In genomic region chr2:218422403-218423086, GRCh38 we compare ENCODE assay signal across 30 cellular contexts. TPM values are rescaled to one million over a fixed set of nuclear protein-coding genes. Genes with fewer than 3 reads are reported as not detected.
"Had no signal": no experiment of that assay in that cellular context is flagged by ENCODE, and none has a peak within 500 bp of the region (broad histone marks: within the 10 kb centered on the region; RNA-seq: fewer than 3 reads in every experiment).

No MANE protein-coding gene starts in this region.

- H3K27ac Mint-ChIP-seq: activated naive CD8-positive, alpha-beta T cell treated with anti-CD3 and anti-CD28 coated beads for 36 hours; activated T-helper 17 cell treated with anti-CD3 and anti-CD28 coated beads, Interleukin-2, amount 50 U/mL, for 72 hours; effector memory CD8-positive, alpha-beta T cell; naive thymus-derived CD8-positive, alpha-beta T cell had no signal

- H3K4me1 ChIP-seq: breast epithelium, esophagus squamous epithelium, gastrocnemius medialis, left ventricle myocardium inferior, psoas muscle, right atrium auricular region, suprapubic skin, tibial nerve, uterus had no signal

- H3K27ac ChIP-seq: breast epithelium, esophagus squamous epithelium, gastrocnemius medialis, left ventricle myocardium inferior, ovary, psoas muscle, right atrium auricular region, stomach, suprapubic skin, uterus, WERI-Rb-1 had no signal

- H3K4me3 ChIP-seq: breast epithelium, esophagus squamous epithelium, gastrocnemius medialis, left ventricle myocardium inferior, ovary, psoas muscle, right atrium auricular region, stomach, suprapubic skin, tibial nerve, uterus had no signal

- H3K36me3 ChIP-seq: breast epithelium, esophagus squamous epithelium, gastrocnemius medialis, left ventricle myocardium inferior, ovary, right atrium auricular region, stomach, suprapubic skin, tibial nerve, uterus, WERI-Rb-1 had no signal

- DNase-seq: activated CD4-positive, alpha-beta T cell treated with anti-CD3 and anti-CD28 coated beads, Interleukin-2, amount 50 U/mL, for 1 hour; activated CD4-positive, CD25-positive, alpha-beta regulatory T cell treated with anti-CD3 and anti-CD28 coated beads, Interleukin-2, amount 50 U/mL, for 72 hours; activated naive CD4-positive, alpha-beta T cell treated with Interleukin-2 at 50 U/mL for 16 hours; activated naive CD8-positive, alpha-beta T cell treated with anti-CD3 and anti-CD28 coated beads for 36 hours; activated T-cell treated with anti-CD3 and anti-CD28 coated beads, Interleukin-2, amount 50 U/mL, for 1 hour; effector memory CD8-positive, alpha-beta T cell; esophagus squamous epithelium; gastrocnemius medialis; hypothalamus; left ventricle myocardium inferior; ovary; stimulated activated CD4-positive, alpha-beta T cell treated with anti-CD3 and anti-CD28 coated beads, Interleukin-12 subunit alpha, Interleukin-12 subunit beta, amount 100 ng/mL, for 4 hours; stimulated activated CD4-positive, alpha-beta T cell treated with anti-CD3 and anti-CD28 coated beads, Interleukin-4, amount 100 ng/mL, for 4 hours; stomach; T1000; uterus; WERI-Rb-1 had no signal

- H3K4me1 Mint-ChIP-seq: activated naive CD8-positive, alpha-beta T cell treated with anti-CD3 and anti-CD28 coated beads for 36 hours; activated T-helper 17 cell treated with anti-CD3 and anti-CD28 coated beads, Interleukin-2, amount 50 U/mL, for 72 hours; central memory CD8-positive, alpha-beta T cell had no signal

- ATAC-seq: activated T-helper 17 cell treated with anti-CD3 and anti-CD28 coated beads, Interleukin-2, amount 50 U/mL, for 72 hours; effector memory CD8-positive, alpha-beta T cell; gastrocnemius medialis; naive thymus-derived CD8-positive, alpha-beta T cell; psoas muscle had no signal

- FAIRE-seq: colon, endothelial cell of umbilical vein had no signal

- H3K4me3 Mint-ChIP-seq: activated naive CD8-positive, alpha-beta T cell treated with anti-CD3 and anti-CD28 coated beads for 36 hours; activated T-helper 17 cell treated with anti-CD3 and anti-CD28 coated beads, Interleukin-2, amount 50 U/mL, for 72 hours; central memory CD8-positive, alpha-beta T cell; effector memory CD8-positive, alpha-beta T cell; naive thymus-derived CD8-positive, alpha-beta T cell had no signal

- H3K27me3 Mint-ChIP-seq: activated naive CD8-positive, alpha-beta T cell treated with anti-CD3 and anti-CD28 coated beads for 36 hours; activated T-helper 17 cell treated with anti-CD3 and anti-CD28 coated beads, Interleukin-2, amount 50 U/mL, for 72 hours; central memory CD8-positive, alpha-beta T cell; effector memory CD8-positive, alpha-beta T cell; naive thymus-derived CD8-positive, alpha-beta T cell had no signal

- H3K9me3 Mint-ChIP-seq: activated naive CD8-positive, alpha-beta T cell treated with anti-CD3 and anti-CD28 coated beads for 36 hours; activated T-helper 17 cell treated with anti-CD3 and anti-CD28 coated beads, Interleukin-2, amount 50 U/mL, for 72 hours; central memory CD8-positive, alpha-beta T cell; effector memory CD8-positive, alpha-beta T cell; naive thymus-derived CD8-positive, alpha-beta T cell had no signal

- H3K9me3 ChIP-seq: breast epithelium, esophagus squamous epithelium, gastrocnemius medialis, left ventricle myocardium inferior, ovary, psoas muscle, right atrium auricular region, stomach, suprapubic skin, tibial nerve, uterus had no signal

- H3K27me3 ChIP-seq: breast epithelium, esophagus squamous epithelium, gastrocnemius medialis, ovary, right atrium auricular region, stomach, suprapubic skin, tibial nerve, uterus had no signal

- H3K36me3 Mint-ChIP-seq: activated naive CD8-positive, alpha-beta T cell treated with anti-CD3 and anti-CD28 coated beads for 36 hours; naive thymus-derived CD8-positive, alpha-beta T cell had no signal

RNA-seq across cellular contexts. Expression of gene VIL1, which starts 3.6 kb away (rescaled TPM):
- total RNA-seq: activated naive CD8-positive, alpha-beta T cell treated with anti-CD3 and anti-CD28 coated beads for 36 hours; dermis microvascular lymphatic vessel endothelial cell; endothelial cell of umbilical vein; esophagus squamous epithelium; left ventricle myocardium inferior; lung microvascular endothelial cell; naive thymus-derived CD8-positive, alpha-beta T cell; psoas muscle; right atrium auricular region; T-helper 1 cell treated with Interleukin-12 subunit alpha and Interleukin-12 subunit beta and Interleukin-4 antibody, amounts not matched to agents 30 ng/mL and 1 ng/mL, for 36 hours; tibial nerve had no signal
- polyA plus RNA-seq: endothelial cell of umbilical vein had no signal

RNA-seq across cellular contexts. Expression of gene SLC11A1, which starts 40.5 kb away (rescaled TPM):
- total RNA-seq: endothelial cell of umbilical vein had no signal
